38 cellular contexts compared by ENCODE assay signal in genomic region chr19:58134244-58134643, GRCh38.
"Had no signal": no experiment of that assay in that cellular context is flagged by ENCODE, and none has a peak within 500 bp of the region (broad histone marks: within the 10 kb centered on the region; RNA-seq: fewer than 3 reads in every experiment).

No MANE protein-coding gene starts in this region.

- H3K4me3 Mint-ChIP-seq: activated CD4-positive, alpha-beta T cell treated with anti-CD3 and anti-CD28 coated beads for 36 hours; activated CD4-positive, alpha-beta T cell treated with anti-CD3 and anti-CD28 coated beads, Interleukin-2, amount 10 ng/mL, durations not matched to agents 7 days and 5 days; activated CD8-positive, alpha-beta T cell treated with anti-CD3 and anti-CD28 coated beads, Interleukin-2, amount 10 ng/mL, durations not matched to agents 7 days and 5 days; activated naive CD8-positive, alpha-beta T cell treated with anti-CD3 and anti-CD28 coated beads for 36 hours; activated T-helper 17 cell treated with anti-CD3 and anti-CD28 coated beads, Interleukin-2, amount 50 U/mL, for 72 hours; central memory CD8-positive, alpha-beta T cell; T-helper 1 cell treated with Interleukin-12 subunit alpha and Interleukin-12 subunit beta and Interleukin-4 antibody, amounts not matched to agents 30 μg/mL and 1 μg/mL, for 36 hours; T-helper 2 cell treated with Interferon-gamma antibody and Interleukin-4, amounts not matched to agents 5 μg/mL and 100 μg/mL, for 36 hours; WTC11 had no signal

- H3K4me2 ChIP-seq: KMS-11, SK-N-SH had no signal

- ATAC-seq: activated CD4-positive, alpha-beta T cell treated with anti-CD3 and anti-CD28 coated beads for 36 hours; activated CD4-positive, CD25-positive, alpha-beta regulatory T cell treated with anti-CD3 and anti-CD28 coated beads, Interleukin-2, amount 50 U/mL, for 24 hours; activated CD8-positive, alpha-beta T cell treated with anti-CD3 and anti-CD28 coated beads, Interleukin-2, amount 10 ng/mL, durations not matched to agents 7 days and 5 days; activated T-helper 17 cell treated with anti-CD3 and anti-CD28 coated beads, Interleukin-2, amount 50 U/mL, for 72 hours; PC-3; WTC11 had no signal

- DNase-seq: activated CD4-positive, alpha-beta T cell treated with anti-CD3 and anti-CD28 coated beads for 36 hours; activated CD4-positive, alpha-beta T cell treated with anti-CD3 and anti-CD28 coated beads, Interleukin-2, amount 10 ng/mL, durations not matched to agents 7 days and 5 days; activated CD4-positive, alpha-beta T cell treated with anti-CD3 and anti-CD28 coated beads, Interleukin-2, amount 50 U/mL, for 48 hours; activated CD8-positive, alpha-beta memory T cell treated with anti-CD3 and anti-CD28 coated beads, Interleukin-2, amount 50 U/mL, for 4 hours; activated CD8-positive, alpha-beta T cell treated with anti-CD3 and anti-CD28 coated beads, Interleukin-2, amount 10 ng/mL, durations not matched to agents 7 days and 5 days; activated effector memory CD4-positive, alpha-beta T cell treated with anti-CD3 and anti-CD28 coated beads, Interleukin-2, amount 50 U/mL, for 16 hours; activated naive CD4-positive, alpha-beta T cell; activated naive CD4-positive, alpha-beta T cell treated with anti-CD3 and anti-CD28 coated beads, Interleukin-2, amount 50 U/mL, for 16 hours; activated naive CD8-positive, alpha-beta T cell treated with anti-CD3 and anti-CD28 coated beads for 36 hours; activated T-cell treated with anti-CD3 and anti-CD28 coated beads for 4 hours; activated T-cell treated with anti-CD3 and anti-CD28 coated beads, Interleukin-2, amount 50 U/mL, for 48 hours; amygdala; MM.1S; MV-4-11; NCI-H1092; NCI-H1436 treated with DMSO at 0.1 percent for 48 hours; NCI-H1694 treated with DMSO at 0.1 percent for 48 hours; NCI-H2029; NCI-H345; NCI-H526; NCI-H748 treated with DMSO at 0.1 percent for 48 hours; NK-92 treated with Interleukin-12 subunit alpha and Interleukin-12 subunit beta, amount 100 ng/mL, for 24 hours; PC-3; Peyer's patch; RPMI8226; SHP77 treated with DMSO at 0.1 percent for 48 hours; SK-N-SH had no signal

- H3K27ac ChIP-seq: ascending aorta, cardiac muscle cell, KMS-11, Peyer's patch, SJSA1 had no signal

- H3K4me1 ChIP-seq: ascending aorta, Peyer's patch, SJSA1 had no signal

- H3K27me3 ChIP-seq: ascending aorta, cardiac muscle cell, Peyer's patch, SJSA1 had no signal

- H3K27ac Mint-ChIP-seq: activated CD4-positive, alpha-beta T cell treated with anti-CD3 and anti-CD28 coated beads for 36 hours; activated CD4-positive, alpha-beta T cell treated with anti-CD3 and anti-CD28 coated beads, Interleukin-2, amount 10 ng/mL, durations not matched to agents 7 days and 5 days; activated CD8-positive, alpha-beta T cell treated with anti-CD3 and anti-CD28 coated beads, Interleukin-2, amount 10 ng/mL, durations not matched to agents 7 days and 5 days; activated naive CD8-positive, alpha-beta T cell treated with anti-CD3 and anti-CD28 coated beads for 36 hours; activated T-helper 17 cell treated with anti-CD3 and anti-CD28 coated beads, Interleukin-2, amount 50 U/mL, for 72 hours; T-helper 1 cell treated with Interleukin-12 subunit alpha and Interleukin-12 subunit beta and Interleukin-4 antibody, amounts not matched to agents 30 μg/mL and 1 μg/mL, for 36 hours; T-helper 2 cell treated with Interferon-gamma antibody and Interleukin-4, amounts not matched to agents 5 μg/mL and 100 μg/mL, for 36 hours; WTC11 had no signal

- H3K27me3 Mint-ChIP-seq: activated CD4-positive, alpha-beta T cell treated with anti-CD3 and anti-CD28 coated beads for 36 hours; activated CD4-positive, alpha-beta T cell treated with anti-CD3 and anti-CD28 coated beads, Interleukin-2, amount 10 ng/mL, durations not matched to agents 7 days and 5 days; activated naive CD8-positive, alpha-beta T cell treated with anti-CD3 and anti-CD28 coated beads for 36 hours; activated T-helper 17 cell treated with anti-CD3 and anti-CD28 coated beads, Interleukin-2, amount 50 U/mL, for 72 hours; central memory CD8-positive, alpha-beta T cell had no signal

- H3K4me3 ChIP-seq: ascending aorta, cardiac muscle cell, Peyer's patch, SJSA1 had no signal

- H3K9ac ChIP-seq: KMS-11, SK-N-SH had no signal

- FAIRE-seq: TTC549 had no signal

- H3K4me1 Mint-ChIP-seq: activated CD4-positive, alpha-beta T cell treated with anti-CD3 and anti-CD28 coated beads for 36 hours; activated CD4-positive, alpha-beta T cell treated with anti-CD3 and anti-CD28 coated beads, Interleukin-2, amount 10 ng/mL, durations not matched to agents 7 days and 5 days; activated naive CD8-positive, alpha-beta T cell treated with anti-CD3 and anti-CD28 coated beads for 36 hours; central memory CD8-positive, alpha-beta T cell; WTC11 had no signal
